Comparison of ENCODE assay signal across 1 cellular context in genomic region chr10:17202506-17202905, GRCh38.
TF ChIP-seq lines count a peak whose summit lies in the region.

No MANE protein-coding gene starts in this region.

TF ChIP-seq in GM23338, 12 proteins besides CTCF, POLR2A, EP300 and RAD21 (continued from another document):
- no peak for TF ChIP-seq ZNF462 (CRISPR knock-in tag; IDR thresholded peaks at IDR 0.05)
- TF ChIP-seq POLR2AphosphoS5 (IDR thresholded peaks at IDR 0.05; ENCODE audit: low read depth): no peak
